8 cellular contexts compared by ENCODE assay signal in genomic region chr6:30260036-30260504, GRCh38. TPM values are rescaled to one million over a fixed set of nuclear protein-coding genes. Genes with fewer than 3 reads are reported as not detected.
A peak's percentile ranks its signal among the peaks of the same experiment; 100 is the strongest.
DNase-seq lines count a peak whose midpoint lies in the region; ATAC-seq and TF ChIP-seq lines count a peak whose summit lies in the region.

No MANE protein-coding gene starts in this region.

- no peak for TF ChIP-seq EP300 in esophagus muscularis mucosa (IDR thresholded peaks at IDR 0.05)

- peaks cover 0 to 37% (median 10%) of the 10 kb centered on the region in 11 experiments; a peak in 10 of 22 replicates for H4K20me1 ChIP-seq in BLaER1 treated with 17β-estradiol and CSF1 and Interleukin-3, amounts not matched to agents 10 nM and 100 nM
- H4K20me1 ChIP-seq in neural progenitor cell (ENCODE audit: low read depth), result no peaks in the 10 kb centered on the region

- no peaks in the 10 kb centered on the region for H3K79me2 ChIP-seq in neural progenitor cell (ENCODE audit: low read depth)

- H3K36me3 ChIP-seq in BLaER1 treated with 17β-estradiol and CSF1 and Interleukin-3, amounts not matched to agents 10 nM and 100 nM, result peaks cover 7 to 40% (median 27%) of the 10 kb centered on the region in 11 experiments; a peak in 21 of 22 replicates
- H3K36me3 ChIP-seq in esophagus muscularis mucosa (peaks cover 0 to 5% (median 1%) of the 10 kb centered on the region in 4 donors), neural progenitor cell (no peaks in the 10 kb centered on the region), vagina (no peaks in the 10 kb centered on the region)

- no peaks in the 10 kb centered on the region for H3F3A ChIP-seq in neural progenitor cell (ENCODE audit: low read depth)

- peak overlapping the region; percentile 91 for H2AFZ ChIP-seq in neural progenitor cell (replicated peaks)

- H3K4me3 ChIP-seq in BLaER1 treated with 17β-estradiol and CSF1 and Interleukin-3, amounts not matched to agents 10 nM and 100 nM, result peak overlapping the region; percentile 71 to 93 (median 87)
- peak overlapping the region; percentile 72 to 98 (median 84) for H3K4me3 ChIP-seq in esophagus muscularis mucosa
- peak overlapping the region; percentile 78 for H3K4me3 ChIP-seq in neural progenitor cell
- peak overlapping the region; percentile 72 to 98 for H3K4me3 ChIP-seq in vagina

- ATAC-seq in HG02885 (IDR thresholded peaks at IDR 0.05; ENCODE audit: poor library complexity, unreplicated experiment), result peak; percentile 31
- ATAC-seq in HG03457 (IDR thresholded peaks at IDR 0.05; ENCODE audit: unreplicated experiment), result no peak

- WGBS in esophagus muscularis mucosa, result 26% methylated on average over 25 of the region's 40 CpGs

- peaks cover 0 to 8% (median 0%) of the 10 kb centered on the region in 11 experiments; a peak in 1 of 22 replicates for H3K27me3 ChIP-seq in BLaER1 treated with 17β-estradiol and CSF1 and Interleukin-3, amounts not matched to agents 10 nM and 100 nM
- H3K27me3 ChIP-seq in esophagus muscularis mucosa, result no peaks in the 10 kb centered on the region
- H3K27me3 ChIP-seq in neural progenitor cell, result peaks cover 17% of the 10 kb centered on the region
- H3K27me3 ChIP-seq in vagina, result no peaks in the 10 kb centered on the region

- H3K27ac ChIP-seq in BLaER1 treated with 17β-estradiol and CSF1 and Interleukin-3, amounts not matched to agents 10 nM and 100 nM, result peak overlapping the region in 10 of 11 experiments; percentile 61 to 85 (median 80); a peak in 18 of 22 replicates
- H3K27ac ChIP-seq in esophagus muscularis mucosa (replicated peaks in 1 of 4) (peak overlapping the region; percentile 88 to 95 (median 90)), neural progenitor cell (no peak overlapping the region), vagina (peak overlapping the region; percentile 68)

- H3K4me1 Mint-ChIP-seq in neural progenitor cell, result peaks cover 5% of the 10 kb centered on the region

- H3K4me1 ChIP-seq in BLaER1 treated with 17β-estradiol and CSF1 and Interleukin-3, amounts not matched to agents 10 nM and 100 nM, result peaks cover 12 to 28% (median 17%) of the 10 kb centered on the region in 10 experiments
- H3K4me1 ChIP-seq in esophagus muscularis mucosa (peaks cover 6 to 18% (median 17%) of the 10 kb centered on the region in 4 donors), neural progenitor cell (peaks cover 4% of the 10 kb centered on the region), vagina (peaks cover 15% of the 10 kb centered on the region)

- peak overlapping the region; percentile 73 to 89 (median 86) for H3K9ac ChIP-seq in BLaER1 treated with 17β-estradiol and CSF1 and Interleukin-3, amounts not matched to agents 10 nM and 100 nM
- H3K9ac ChIP-seq in neural progenitor cell, result no peak overlapping the region

- peaks cover 0 to 4% (median 0%) of the 10 kb centered on the region in 11 experiments; a peak in 3 of 22 replicates for H3K9me3 ChIP-seq in BLaER1 treated with 17β-estradiol and CSF1 and Interleukin-3, amounts not matched to agents 10 nM and 100 nM (replicated peaks in 1 of 11)
- H3K9me3 ChIP-seq in esophagus muscularis mucosa (no peaks in the 10 kb centered on the region), neural progenitor cell (ENCODE audit: low read depth) (no peaks in the 10 kb centered on the region), vagina (no peaks in the 10 kb centered on the region)

- H3K4me3 Mint-ChIP-seq in neural progenitor cell, result peak overlapping the region; percentile 92

- H3K27ac Mint-ChIP-seq in neural progenitor cell, result no peak overlapping the region

- peak overlapping the region; percentile 88 to 98 (median 95) for H3K4me2 ChIP-seq in BLaER1 treated with 17β-estradiol and CSF1 and Interleukin-3, amounts not matched to agents 10 nM and 100 nM
- H3K4me2 ChIP-seq in neural progenitor cell, result peak overlapping the region; percentile 96

- intact Hi-C loops in esophagus muscularis mucosa (cut with DNase I) (no loop called here), vagina (cut with DNase I) (no loop called here)

- peak; percentile 46 to 48 for DNase-seq in activated CD4-positive, alpha-beta T cell treated with anti-CD3 and anti-CD28 coated beads, Interleukin-2, amount 50 U/mL, for 4 hours
- DNase-seq in esophagus muscularis mucosa (ENCODE audit: extremely low spot score) (no peak), neural progenitor cell (ENCODE audit: low spot score) (no peak), vagina (ENCODE audit: extremely low spot score in 2 of 2) (no peak), COR-L47 (lab: John Stamatoyannopoulos, UW) (no peak)

- no peaks in the 10 kb centered on the region for H3K9me3 Mint-ChIP-seq in neural progenitor cell

- no peak for TF ChIP-seq CTCF in esophagus muscularis mucosa (IDR thresholded peaks at IDR 0.05)
- TF ChIP-seq CTCF in neural progenitor cell (IDR thresholded peaks at IDR 0.05), result no peak
- no peak for TF ChIP-seq CTCF in vagina (IDR thresholded peaks at IDR 0.05)

- H3K27me3 Mint-ChIP-seq in neural progenitor cell (ENCODE audit: insufficient read depth, low read depth), result peaks cover 11% of the 10 kb centered on the region

- TF ChIP-seq POLR2A in esophagus muscularis mucosa (IDR thresholded peaks at IDR 0.05; ENCODE audit: low read depth) (no peak), vagina (IDR thresholded peaks at IDR 0.05) (no peak)

- H3K36me3 Mint-ChIP-seq in neural progenitor cell, result peaks cover 13% of the 10 kb centered on the region

RNA-seq across cellular contexts. Expression of gene TRIM26, which starts 46.9 kb away (rescaled TPM):
- total RNA-seq in esophagus muscularis mucosa (10 to 100 TPM; 33.6 to 58.8 (median 46.3) TPM), neural progenitor cell (ENCODE audit: low replicate concordance) (8.3 and 20.0 TPM in 2 replicates), vagina (35.4 TPM)

Comparison
In these comparisons a context has a peak if more than half of its experiments do, and no peak if none do; other contexts are left out.
1. DNase-seq: peak in activated CD4-positive, alpha-beta T cell treated with anti-CD3 and anti-CD28 coated beads, Interleukin-2, amount 50 U/mL, for 4 hours (2 of 2); none in esophagus muscularis mucosa (single experiment), neural progenitor cell (single experiment), vagina (0 of 2) and COR-L47 (single experiment).
2. Peak in every context shown above with its lines, with median percentiles within 50 percentile points of each other: H3K4me3 ChIP-seq.